8 cellular contexts compared by ENCODE assay signal in the genomic region with DNA sequence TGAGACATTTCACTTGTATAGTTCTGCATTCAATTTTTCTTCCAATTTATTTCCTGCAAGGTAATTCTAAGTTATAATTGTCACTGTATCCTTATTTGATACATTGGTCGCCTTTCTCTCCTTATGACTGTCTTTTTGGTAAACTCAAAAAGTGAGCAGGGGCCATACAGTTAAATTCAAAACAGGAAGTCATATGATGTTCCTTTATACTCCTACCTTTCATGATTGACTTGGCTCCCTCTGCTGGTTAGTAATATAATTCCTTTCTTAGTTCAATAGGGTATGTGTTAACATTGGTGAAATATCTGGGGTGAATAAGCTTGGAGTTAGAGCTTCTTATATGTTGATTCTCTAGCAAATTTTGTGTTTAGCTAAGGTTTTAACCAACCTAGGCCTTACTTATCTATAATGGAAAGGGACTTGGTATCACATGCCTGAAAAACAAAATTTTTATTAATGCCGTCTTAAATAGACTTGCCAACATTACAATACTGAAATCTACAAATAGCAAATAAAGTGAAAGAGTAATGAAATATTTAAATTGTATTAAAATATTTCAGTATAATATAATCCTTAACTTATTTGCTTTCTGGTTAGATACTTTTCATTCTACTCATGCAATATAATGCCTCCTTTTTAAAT. TPM values are rescaled to one million over a fixed set of nuclear protein-coding genes. Genes with fewer than 3 reads are reported as not detected.
A peak's percentile ranks its signal among the peaks of the same experiment; 100 is the strongest.
DNase-seq lines count a peak whose midpoint lies in the region; ATAC-seq and TF ChIP-seq lines count a peak whose summit lies in the region.

No MANE protein-coding gene starts in this region.

- H3K27ac ChIP-seq in VCaP, result no peak overlapping the region

- peak; percentile 91 for DNase-seq in DMS 273 (lab: John Stamatoyannopoulos, UW; ENCODE audit: unreplicated experiment)
- DNase-seq in NCI-H2171 (lab: John Stamatoyannopoulos, UW), result peak; percentile 60
- DNase-seq in germinal center (ENCODE audit: low spot score), result peak; percentile 75
- peak; percentile 78 for DNase-seq in renal cortical epithelial cell (ENCODE audit: low read depth)
- DNase-seq in GM19240 (ENCODE audit: insufficient read length, low spot score), result no peak

- peak; percentile 85 for TF ChIP-seq CTCF in VCaP (conservative IDR thresholded peaks at IDR 0.05)

- ATAC-seq in GM19397 (IDR thresholded peaks at IDR 0.05; ENCODE audit: unreplicated experiment) (peak; percentile 73), HG03280 (IDR thresholded peaks at IDR 0.05; ENCODE audit: unreplicated experiment) (peak; percentile 75)

RNA-seq across cellular contexts. Expression of a gene that starts 6.0 kb away (rescaled TPM):
- total RNA-seq in renal cortical epithelial cell, result 16.0 and 56.5 TPM in 2 replicates
